In the genomic region with DNA sequence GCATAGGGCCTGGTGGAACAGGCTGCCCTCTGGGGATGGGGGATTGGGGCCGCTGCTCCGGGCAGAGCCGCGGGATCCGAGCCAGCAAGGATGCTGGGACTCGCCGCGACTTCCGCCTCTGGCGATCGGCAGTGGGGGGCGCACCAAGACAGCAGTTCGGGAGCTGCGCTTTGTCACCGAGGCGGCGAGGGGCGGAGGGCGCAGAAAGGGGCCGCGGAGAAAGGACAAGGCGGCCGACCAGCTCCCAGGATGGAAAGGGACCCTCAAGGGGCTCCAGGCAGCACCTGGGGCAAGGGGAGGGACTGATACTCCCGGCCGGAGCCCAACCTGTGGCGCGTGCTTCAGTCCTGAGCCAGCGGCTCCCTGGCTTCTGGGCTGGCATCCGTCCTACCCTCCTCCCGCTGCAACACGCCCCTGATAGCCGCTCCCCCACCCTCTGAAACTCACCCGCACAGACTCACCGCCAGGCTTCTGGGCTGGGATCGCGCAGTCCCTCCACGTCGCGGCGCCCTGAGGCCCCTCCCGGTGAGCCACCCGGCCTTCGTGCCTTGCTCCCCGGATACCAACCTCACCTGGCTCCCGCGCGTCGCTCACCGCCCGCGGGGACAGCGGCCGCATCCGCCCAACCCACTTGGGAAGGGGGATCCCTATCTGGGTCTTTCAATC, we compare ENCODE assay signal across 9 cellular contexts. TPM values are rescaled to one million over a fixed set of nuclear protein-coding genes. Genes with fewer than 3 reads are reported as not detected.
DNase-seq lines count a peak whose midpoint lies in the region; ATAC-seq and TF ChIP-seq lines count a peak whose summit lies in the region.
"Had no signal": no experiment of that assay in that cellular context is flagged by ENCODE, and none has a peak within 500 bp of the region (broad histone marks: within the 10 kb centered on the region; RNA-seq: fewer than 3 reads in every experiment).

No MANE protein-coding gene starts in this region.

- H3K4me3 ChIP-seq in ovary, result peak overlapping the region; percentile 35

- TF ChIP-seq EP300 in ovary (IDR thresholded peaks at IDR 0.05), result no peak

- peaks cover 7% of the 10 kb centered on the region for H3K4me1 ChIP-seq in ovary (ENCODE audit: insufficient read depth)

- no peak for TF ChIP-seq CTCF in ovary (IDR thresholded peaks at IDR 0.05)

- no peak for ATAC-seq in HG03460 (IDR thresholded peaks at IDR 0.05; ENCODE audit: unreplicated experiment)
- no peak for ATAC-seq in HG02588 (IDR thresholded peaks at IDR 0.05; ENCODE audit: unreplicated experiment)

- no peak overlapping the region for H3K27ac ChIP-seq in ovary

- TF ChIP-seq POLR2A in ovary (IDR thresholded peaks at IDR 0.05), result no peak

- WGBS in ovary, 3 donors, result 1 to 4% (median 1%) methylated on average over 50 to 54 of the region's 54 CpGs

- DNase-seq in COLO829 (ENCODE audit: low spot score) (peak; percentile 11), HK-2 (ENCODE audit: unreplicated experiment) (peak; percentile 53), SK-MEL-5 (ENCODE audit: low read depth, low spot score) (peak; percentile 25), fibroblast of the conjunctiva (ENCODE audit: low read depth) (peak; percentile 5), ovary (peak in 2 of 5 donors; percentile 45 to 58), globus pallidus (ENCODE audit: low spot score) (no peak)

- intact Hi-C loops in ovary (cut with DNase I), result no loop called here

- no peaks in the 10 kb centered on the region for H3K36me3 ChIP-seq in ovary

- in situ Hi-C loops in SK-MEL-5 (cut with HindIII; ENCODE audit: low pct_unique_long_range_greater_than_20kb, low sequenced_read_pairs), result no loop called here

- H3K27me3 ChIP-seq in ovary, result no peaks in the 10 kb centered on the region

- H3K9me3 ChIP-seq in ovary, result no peaks in the 10 kb centered on the region

RNA-seq across cellular contexts. Expression of a gene that starts 7.1 kb away (rescaled TPM):
- not detected in 2 replicates for total RNA-seq in SK-MEL-5 (2014; rRNA removed; shearing (Covaris generic))
- not detected in 2 replicates for polyA plus RNA-seq in SK-MEL-5 (2015; cell fraction: cytosol; rRNA removed)
- not detected in 2 replicates for polyA plus RNA-seq in SK-MEL-5 (2015; cell fraction: nucleus; rRNA removed)
- not detected for total RNA-seq in ovary
- not detected for polyA plus RNA-seq in ovary
- total RNA-seq: natural killer cell treated with Interleukin-12 subunit alpha and Interleukin-12 subunit beta and Interleukin-15 and Interleukin-18, amount 100 ng/mL, for 72 hours had no signal

RNA-seq across cellular contexts. Expression of a gene that starts 35.6 kb away (rescaled TPM):
- 1.5 and 2.0 TPM in 2 replicates for total RNA-seq in SK-MEL-5 (2014; rRNA removed; shearing (Covaris generic))
- polyA plus RNA-seq in SK-MEL-5 (2015; cell fraction: cytosol; rRNA removed), result 1.9 and 2.1 TPM in 2 replicates
- polyA plus RNA-seq in SK-MEL-5 (2015; cell fraction: nucleus; rRNA removed), result 1.5 and 2.3 TPM in 2 replicates
- total RNA-seq in ovary, result not detected
- under 1 TPM in 1 of 2 donors, not detected in 1; 0.07 TPM for polyA plus RNA-seq in ovary
- total RNA-seq: natural killer cell treated with Interleukin-12 subunit alpha and Interleukin-12 subunit beta and Interleukin-15 and Interleukin-18, amount 100 ng/mL, for 72 hours had no signal

RNA-seq across cellular contexts. Expression of a gene that starts 50.5 kb away (rescaled TPM):
- total RNA-seq in SK-MEL-5 (2014; rRNA removed; shearing (Covaris generic)), result 0.08 and 0.16 TPM in 2 replicates
- 0.20 and 0.41 TPM in 2 replicates for polyA plus RNA-seq in SK-MEL-5 (2015; cell fraction: cytosol; rRNA removed)
- polyA plus RNA-seq in SK-MEL-5 (2015; cell fraction: nucleus; rRNA removed), result not detected in 2 replicates
- 1 to 10 TPM in 3 of 7 donors, under 1 TPM in 1, not detected in 3; 0.23 to 2.0 (median 1.5) TPM for total RNA-seq in ovary
- under 1 TPM; 0.11 to 0.65 TPM for polyA plus RNA-seq in ovary
